Comparison of ENCODE assay signal across 24 cellular contexts in the genomic region with DNA sequence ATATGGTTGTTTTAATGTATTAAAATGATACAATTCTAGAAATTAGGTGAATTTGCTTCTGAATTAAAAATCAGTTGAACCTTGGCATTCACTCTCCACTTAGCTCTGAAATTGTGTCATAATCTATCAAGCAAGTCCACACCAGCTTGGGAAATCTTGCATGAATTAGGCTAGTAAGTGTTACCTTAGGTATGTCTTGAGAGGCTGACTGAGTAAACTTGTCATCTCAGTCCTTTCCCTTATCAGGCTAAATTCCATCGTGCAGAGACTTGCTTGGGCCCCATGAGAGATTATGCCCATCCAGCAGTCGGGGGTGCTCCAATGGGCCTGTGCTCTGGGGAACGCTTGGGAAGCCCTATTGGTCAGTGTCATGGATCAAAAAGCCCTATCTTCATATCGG.
"Had no signal": no experiment of that assay in that cellular context is flagged by ENCODE, and none has a peak within 500 bp of the region (broad histone marks: within the 10 kb centered on the region; RNA-seq: fewer than 3 reads in every experiment).

No MANE protein-coding gene starts in this region.

- DNase-seq: effector CD4-positive, alpha-beta T cell; gastrocnemius medialis; heart right ventricle; hypothalamus; left cardiac atrium; left ventricle myocardium superior; mammary epithelial cell; naive thymus-derived CD4-positive, alpha-beta T cell; nephron progenitor cell; psoas muscle; retina; spleen; stimulated activated CD4-positive, alpha-beta T cell treated with anti-CD3 and anti-CD28 coated beads, Interleukin-2, amount 100 ng/mL, for 24 hours; stimulated activated CD4-positive, alpha-beta T cell treated with anti-CD3 and anti-CD28 coated beads, Interleukin-4, amount 100 ng/mL, for 4 hours; stimulated activated naive CD4-positive, alpha-beta T cell; stomach; substantia nigra; trophoblast cell had no signal

- ATAC-seq: gastrocnemius medialis; heart right ventricle; left cardiac atrium; left ventricle myocardium superior; naive thymus-derived CD4-positive, alpha-beta T cell; psoas muscle; sciatic nerve had no signal

- FAIRE-seq: islet of Langerhans, urothelium cell line had no signal

- H3K27ac ChIP-seq: coronary artery, psoas muscle had no signal

- H3K9me3 ChIP-seq: esophagus muscularis mucosa, gastrocnemius medialis, heart right ventricle, psoas muscle, spleen, stomach, thoracic aorta had no signal

- H3K27me3 ChIP-seq: esophagus muscularis mucosa, gastrocnemius medialis, heart right ventricle, spleen, stomach had no signal

- H3K4me3 ChIP-seq: coronary artery, esophagus muscularis mucosa, gastrocnemius medialis, heart right ventricle, psoas muscle, spleen, stomach, thoracic aorta had no signal
